Comparison of ENCODE assay signal across 1 cellular context in genomic region chr1:205703072-205703471, GRCh38.
TF ChIP-seq lines count a peak whose summit lies in the region.

No MANE protein-coding gene starts in this region.

TF ChIP-seq in HepG2, 621 proteins besides CTCF, POLR2A, EP300 and RAD21 (continues in another document):
- TF ChIP-seq ELK4 (CRISPR knock-in tag; IDR thresholded peaks at IDR 0.05; ENCODE audit: borderline replicate concordance): no peak
- TF ChIP-seq LBX2 (CRISPR knock-in tag; IDR thresholded peaks at IDR 0.05; ENCODE audit: borderline replicate concordance): no peak
- TF ChIP-seq SOX13 (IDR thresholded peaks at IDR 0.05): no peak
- TF ChIP-seq SOX13 (CRISPR knock-in tag; conservative IDR thresholded peaks at IDR 0.05 in 1 of 2, IDR thresholded peaks at IDR 0.05 in 1 of 2): peak in 1 of 2 experiments; percentile 68; a peak in 2 of 4 replicates
- TF ChIP-seq FOXA3 (CRISPR knock-in tag; IDR thresholded peaks at IDR 0.05): peak; percentile 96
- TF ChIP-seq ZBTB1 (CRISPR knock-in tag; IDR thresholded peaks at IDR 0.05; ENCODE audit: borderline replicate concordance): no peak
- no peak for TF ChIP-seq ZNF766 (CRISPR knock-in tag; IDR thresholded peaks at IDR 0.05; ENCODE audit: borderline replicate concordance)
- peak; percentile 30; the same call in 1 of the 2 replicates for TF ChIP-seq RARA (CRISPR knock-in tag; IDR thresholded peaks at IDR 0.05)
- no peak for TF ChIP-seq ZBTB8A (CRISPR knock-in tag; IDR thresholded peaks at IDR 0.05; ENCODE audit: borderline replicate concordance, low read depth)
- TF ChIP-seq KDM6A (CRISPR knock-in tag; IDR thresholded peaks at IDR 0.05; ENCODE audit: low read depth): peak; percentile 41; the same call in 1 of the 2 replicates
- TF ChIP-seq ZNF552 (CRISPR knock-in tag; IDR thresholded peaks at IDR 0.05; ENCODE audit: borderline replicate concordance): no peak
- peak; percentile 43; the same call in 1 of the 2 replicates for TF ChIP-seq HNF4A (CRISPR knock-in tag; IDR thresholded peaks at IDR 0.05)
- TF ChIP-seq SP5 (CRISPR knock-in tag; IDR thresholded peaks at IDR 0.05; ENCODE audit: borderline replicate concordance, low read depth): peak; percentile 80
- TF ChIP-seq TBX2 (CRISPR knock-in tag; IDR thresholded peaks at IDR 0.05; ENCODE audit: borderline replicate concordance): peak; percentile 53; the same call in 1 of the 2 replicates
- no peak for TF ChIP-seq REL (CRISPR knock-in tag; conservative IDR thresholded peaks at IDR 0.05)
- TF ChIP-seq ZNF569 (CRISPR knock-in tag; IDR thresholded peaks at IDR 0.05; ENCODE audit: borderline replicate concordance): no peak
- TF ChIP-seq TARDBP (CRISPR knock-in tag; IDR thresholded peaks at IDR 0.05): peak; percentile 20; the same call in 1 of the 2 replicates
- TF ChIP-seq ZNF121 (CRISPR knock-in tag; IDR thresholded peaks at IDR 0.05): no peak
- peak; percentile 90 for TF ChIP-seq FOXP4 (CRISPR knock-in tag; IDR thresholded peaks at IDR 0.05)
- no peak for TF ChIP-seq PAX8 (CRISPR knock-in tag; IDR thresholded peaks at IDR 0.05; ENCODE audit: borderline replicate concordance)
- TF ChIP-seq ATF4 (CRISPR knock-in tag; IDR thresholded peaks at IDR 0.05): no peak
- TF ChIP-seq, protein P1, sequence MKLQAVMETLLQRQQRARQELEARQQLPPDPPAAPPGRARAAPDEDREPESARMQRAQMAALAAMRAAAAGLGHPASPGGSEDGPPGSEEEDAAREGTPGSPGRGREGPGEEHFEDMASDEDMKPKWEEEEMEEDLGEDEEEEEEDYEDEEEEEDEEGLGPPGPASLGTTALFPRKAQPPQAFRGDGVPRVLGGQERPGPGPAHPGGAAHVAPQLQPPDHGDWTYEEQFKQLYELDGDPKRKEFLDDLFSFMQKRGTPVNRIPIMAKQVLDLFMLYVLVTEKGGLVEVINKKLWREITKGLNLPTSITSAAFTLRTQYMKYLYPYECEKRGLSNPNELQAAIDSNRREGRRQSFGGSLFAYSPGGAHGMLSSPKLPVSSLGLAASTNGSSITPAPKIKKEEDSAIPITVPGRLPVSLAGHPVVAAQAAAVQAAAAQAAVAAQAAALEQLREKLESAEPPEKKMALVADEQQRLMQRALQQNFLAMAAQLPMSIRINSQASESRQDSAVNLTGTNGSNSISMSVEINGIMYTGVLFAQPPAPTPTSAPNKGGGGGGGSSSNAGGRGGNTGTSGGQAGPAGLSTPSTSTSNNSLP (IDR thresholded peaks at IDR 0.05; ENCODE audit: low read depth, low read length): peak; percentile 49
- TF ChIP-seq, protein P2, sequence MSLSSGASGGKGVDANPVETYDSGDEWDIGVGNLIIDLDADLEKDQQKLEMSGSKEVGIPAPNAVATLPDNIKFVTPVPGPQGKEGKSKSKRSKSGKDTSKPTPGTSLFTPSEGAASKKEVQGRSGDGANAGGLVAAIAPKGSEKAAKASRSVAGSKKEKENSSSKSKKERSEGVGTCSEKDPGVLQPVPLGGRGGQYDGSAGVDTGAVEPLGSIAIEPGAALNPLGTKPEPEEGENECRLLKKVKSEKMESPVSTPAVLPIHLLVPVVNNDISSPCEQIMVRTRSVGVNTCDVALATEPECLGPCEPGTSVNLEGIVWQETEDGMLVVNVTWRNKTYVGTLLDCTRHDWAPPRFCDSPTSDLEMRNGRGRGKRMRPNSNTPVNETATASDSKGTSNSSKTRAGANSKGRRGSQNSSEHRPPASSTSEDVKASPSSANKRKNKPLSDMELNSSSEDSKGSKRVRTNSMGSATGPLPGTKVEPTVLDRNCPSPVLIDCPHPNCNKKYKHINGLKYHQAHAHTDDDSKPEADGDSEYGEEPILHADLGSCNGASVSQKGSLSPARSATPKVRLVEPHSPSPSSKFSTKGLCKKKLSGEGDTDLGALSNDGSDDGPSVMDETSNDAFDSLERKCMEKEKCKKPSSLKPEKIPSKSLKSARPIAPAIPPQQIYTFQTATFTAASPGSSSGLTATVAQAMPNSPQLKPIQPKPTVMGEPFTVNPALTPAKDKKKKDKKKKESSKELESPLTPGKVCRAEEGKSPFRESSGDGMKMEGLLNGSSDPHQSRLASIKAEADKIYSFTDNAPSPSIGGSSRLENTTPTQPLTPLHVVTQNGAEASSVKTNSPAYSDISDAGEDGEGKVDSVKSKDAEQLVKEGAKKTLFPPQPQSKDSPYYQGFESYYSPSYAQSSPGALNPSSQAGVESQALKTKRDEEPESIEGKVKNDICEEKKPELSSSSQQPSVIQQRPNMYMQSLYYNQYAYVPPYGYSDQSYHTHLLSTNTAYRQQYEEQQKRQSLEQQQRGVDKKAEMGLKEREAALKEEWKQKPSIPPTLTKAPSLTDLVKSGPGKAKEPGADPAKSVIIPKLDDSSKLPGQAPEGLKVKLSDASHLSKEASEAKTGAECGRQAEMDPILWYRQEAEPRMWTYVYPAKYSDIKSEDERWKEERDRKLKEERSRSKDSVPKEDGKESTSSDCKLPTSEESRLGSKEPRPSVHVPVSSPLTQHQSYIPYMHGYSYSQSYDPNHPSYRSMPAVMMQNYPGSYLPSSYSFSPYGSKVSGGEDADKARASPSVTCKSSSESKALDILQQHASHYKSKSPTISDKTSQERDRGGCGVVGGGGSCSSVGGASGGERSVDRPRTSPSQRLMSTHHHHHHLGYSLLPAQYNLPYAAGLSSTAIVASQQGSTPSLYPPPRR (CRISPR knock-in tag; IDR thresholded peaks at IDR 0.05; ENCODE audit: borderline replicate concordance): peak; percentile 52; the same call in 1 of the 2 replicates
- no peak for TF ChIP-seq ZNF253 (CRISPR knock-in tag; IDR thresholded peaks at IDR 0.05; ENCODE audit: borderline replicate concordance)
- no peak for TF ChIP-seq SOX6 (IDR thresholded peaks at IDR 0.05)
- TF ChIP-seq SOX6 (CRISPR knock-in tag; IDR thresholded peaks at IDR 0.05): peak; percentile 83
- TF ChIP-seq, protein P3, sequence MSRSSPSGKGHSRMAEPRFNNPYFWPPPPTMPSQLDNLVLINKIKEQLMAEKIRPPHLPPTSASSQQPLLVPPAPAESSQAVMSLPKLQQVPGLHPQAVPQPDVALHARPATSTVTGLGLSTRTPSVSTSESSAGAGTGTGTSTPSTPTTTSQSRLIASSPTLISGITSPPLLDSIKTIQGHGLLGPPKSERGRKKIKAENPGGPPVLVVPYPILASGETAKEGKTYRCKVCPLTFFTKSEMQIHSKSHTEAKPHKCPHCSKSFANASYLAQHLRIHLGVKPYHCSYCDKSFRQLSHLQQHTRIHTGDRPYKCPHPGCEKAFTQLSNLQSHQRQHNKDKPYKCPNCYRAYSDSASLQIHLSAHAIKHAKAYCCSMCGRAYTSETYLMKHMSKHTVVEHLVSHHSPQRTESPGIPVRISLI (CRISPR knock-in tag; IDR thresholded peaks at IDR 0.05; ENCODE audit: borderline replicate concordance): peak; percentile 85; the same call in 1 of the 2 replicates
- no peak for TF ChIP-seq TSC22D2 (CRISPR knock-in tag; IDR thresholded peaks at IDR 0.05; ENCODE audit: borderline replicate concordance)
- no peak for TF ChIP-seq TGIF2 (CRISPR knock-in tag; IDR thresholded peaks at IDR 0.05)
- peak; percentile 50; the same call in 1 of the 2 replicates for TF ChIP-seq RERE (CRISPR knock-in tag; IDR thresholded peaks at IDR 0.05; ENCODE audit: low read depth)
- TF ChIP-seq TFDP2 (CRISPR knock-in tag; IDR thresholded peaks at IDR 0.05): no peak
- no peak for TF ChIP-seq ETS1 (CRISPR knock-in tag; IDR thresholded peaks at IDR 0.05)
- TF ChIP-seq TBX3 (IDR thresholded peaks at IDR 0.05; ENCODE audit: borderline replicate concordance): peak; percentile 78; the same call in 1 of the 2 replicates
- TF ChIP-seq ZMYM3 (CRISPR knock-in tag; IDR thresholded peaks at IDR 0.05): 0 out of 2 replicates have a peak, but pooled peaks have one; percentile 8
- TF ChIP-seq ZNF274 (CRISPR knock-in tag; IDR thresholded peaks at IDR 0.05): no peak
